Comparison of ENCODE assay signal across 8 cellular contexts in the genomic region with DNA sequence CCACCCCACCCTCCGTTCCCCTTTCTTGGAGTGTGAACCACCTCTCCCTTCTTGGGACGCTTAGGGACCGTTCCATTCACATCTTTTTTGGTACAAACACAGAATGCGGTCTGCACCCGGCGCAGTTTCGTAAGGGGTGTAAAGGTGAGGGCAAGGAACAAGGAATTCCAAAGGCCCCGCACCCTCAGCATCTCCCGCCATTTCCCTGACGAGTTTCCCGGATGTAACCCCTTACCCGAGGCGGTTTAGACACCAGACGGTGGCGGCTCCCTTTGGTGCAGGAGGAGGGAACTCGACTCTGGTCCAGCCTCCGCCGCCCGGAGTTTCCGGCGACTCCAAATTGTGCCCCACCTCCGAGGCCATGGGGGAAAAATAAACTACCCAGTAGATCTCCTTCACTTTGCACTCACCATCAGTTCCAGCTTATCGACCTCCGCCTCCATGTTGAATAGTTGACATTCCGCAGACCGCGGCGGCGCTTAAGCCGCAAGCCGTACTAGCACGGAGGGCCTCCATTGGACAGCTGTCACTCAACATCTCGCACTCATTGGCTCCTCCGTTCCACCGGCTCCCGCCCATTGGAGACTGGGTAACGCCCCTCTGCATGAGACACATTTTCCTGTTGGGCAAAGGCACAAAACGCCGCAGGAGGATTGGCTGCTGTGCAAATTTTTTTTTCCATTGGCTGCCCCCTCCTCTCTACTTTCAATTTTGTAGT. TPM values are rescaled to one million over a fixed set of nuclear protein-coding genes. Genes with fewer than 3 reads are reported as not detected.
A peak's percentile ranks its signal among the peaks of the same experiment; 100 is the strongest.
DNase-seq lines count a peak whose midpoint lies in the region; ATAC-seq and TF ChIP-seq lines count a peak whose summit lies in the region.

TSS of gene SKA2 (minus strand) at position 466 of the 718 bp plus-strand sequence. CDS start at position 443, 23 bp downstream.

- WGBS in sigmoid colon, 2 donors = 0 to 1% methylated on average over 39 of the region's 39 CpGs

- H3K27ac Mint-ChIP-seq in T-cell = peak within 1 kb of the TSS in 1 of 2 donors; percentile 23

- peak within 1 kb of the TSS; percentile 81 to 92 (median 88) for H3K27ac ChIP-seq in sigmoid colon

- no peak for TF ChIP-seq CTCF in sigmoid colon (IDR thresholded peaks at IDR 0.05)

- no peaks in the 10 kb centered on the region for H3K27me3 Mint-ChIP-seq in T-cell

- POLR2A ChIA-PET in T-cell (lab: Charles Lee) = interaction anchor here (0.5 to 0.8 kb wide), 12 partner anchors 48 to 1298 kb away, joined by 3 to 14 read pairs (median 4); partner anchors contain the start of gene USP32 (in 1 of the 2)

- no peaks in the 10 kb centered on the region for H3K36me3 Mint-ChIP-seq in T-cell

- no peak for TF ChIP-seq EP300 in sigmoid colon (IDR thresholded peaks at IDR 0.05)

- DNase-seq in NCI-H1092 (lab: John Stamatoyannopoulos, UW) (peak; percentile 100), T-cell (peak in 33 of 34 experiments; percentile 90 to 99 (median 96)), amniotic stem cell (lab: John Stamatoyannopoulos, UW) (peak; percentile 63), hepatic stellate cell (ENCODE audit: low spot score) (peak; percentile 94), sigmoid colon (peak; percentile 99), NCI-H524 treated with DMSO at 0.1 percent for 48 hours (lab: John Stamatoyannopoulos, UW) (no peak)

- H3K4me3 Mint-ChIP-seq in T-cell = no peak within 1 kb of the TSS

- H3K36me3 ChIP-seq in sigmoid colon = no peaks in the 10 kb centered on the region

- H3K4me3 ChIP-seq in sigmoid colon = peak within 1 kb of the TSS; percentile 59 to 81 (median 70)

- H3K27me3 ChIP-seq in sigmoid colon = no peaks in the 10 kb centered on the region

- H3K9me3 Mint-ChIP-seq in T-cell = no peaks in the 10 kb centered on the region

- peak; percentile 26 for ATAC-seq in HG02571 (IDR thresholded peaks at IDR 0.05; ENCODE audit: unreplicated experiment)
- peak; percentile 84 to 85 (median 84) for ATAC-seq in T-cell (replicated peaks in 1 of 4)

- CTCF ChIA-PET in T-cell (lab: Charles Lee) = interaction anchor here (0.5 to 1.4 kb wide), 11 partner anchors 8 to 1483 kb away, joined by 3 to 18 read pairs (median 3); partner anchors contain the start of genes SMG8 (in 1 of the 2) and TRIM37 (in 1 of the 2)

- TF ChIP-seq POLR2A in GM10847 (IDR thresholded peaks at IDR 0.05; ENCODE audit: extremely low read depth, insufficient read length) = peak; percentile 31
- TF ChIP-seq POLR2A in sigmoid colon (IDR thresholded peaks at IDR 0.05) = no peak

- no peaks in the 10 kb centered on the region for H3K9me3 ChIP-seq in sigmoid colon

- intact Hi-C loops in sigmoid colon (cut with DNase I) = loop anchor here (1.0 to 5.0 kb wide), 3 partner anchors 49 to 638 kb away; partner anchors contain the start of genes SMG8 and TRIM37

- peaks cover 0 to 25% (median 19%) of the 10 kb centered on the region in 4 donors for H3K4me1 ChIP-seq in sigmoid colon

- peaks cover 13 to 49% (median 41%) of the 10 kb centered on the region in 3 donors for H3K4me1 Mint-ChIP-seq in T-cell

RNA-seq across cellular contexts. Expression of gene SKA2, which starts in this region (rescaled TPM):
- total RNA-seq in T-cell (10 to 100 TPM; 12.4 to 15.6 (median 15.2) TPM), sigmoid colon (10 to 100 TPM; 30.3 to 49.6 (median 42.1) TPM)
- 10 to 100 TPM; 19.2 to 41.4 (median 39.0) TPM for polyA plus RNA-seq in sigmoid colon
